8 cellular contexts compared by ENCODE assay signal in the genomic region with DNA sequence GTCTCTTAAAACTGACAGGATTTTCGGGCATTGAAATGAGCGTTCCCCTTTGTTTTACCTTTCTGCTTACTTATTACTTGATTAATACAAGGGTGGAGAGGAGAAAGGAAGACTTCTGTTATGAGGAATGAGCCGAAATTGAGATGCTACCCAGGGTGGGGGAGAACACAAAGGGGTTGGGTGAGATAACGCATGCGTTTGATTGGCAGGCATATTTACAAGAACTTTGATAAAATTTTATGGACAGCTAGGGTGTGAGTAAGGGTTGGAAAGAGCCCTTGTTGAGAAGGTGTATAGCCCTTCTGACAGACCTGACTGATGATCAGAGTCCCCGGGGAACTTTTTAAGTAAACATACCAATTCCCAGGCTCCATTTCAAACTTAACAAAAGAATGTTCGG. TPM values are rescaled to one million over a fixed set of nuclear protein-coding genes. Genes with fewer than 3 reads are reported as not detected.
DNase-seq lines count a peak whose midpoint lies in the region; ATAC-seq, FAIRE-seq and TF ChIP-seq lines count a peak whose summit lies in the region.

No MANE protein-coding gene starts in this region.

- TF ChIP-seq CTCF in kidney (IDR thresholded peaks at IDR 0.05; ENCODE audit: borderline replicate concordance, extremely low read depth, insufficient read depth): no peak

- no peaks in the 10 kb centered on the region for H3K27me3 ChIP-seq in thymus (ENCODE audit: control insufficient read depth, insufficient read depth)

- H3K4me3 ChIP-seq in kidney (ENCODE audit: low read length in 2 of 2) (peak overlapping the region; percentile 70 to 78), thymus (ENCODE audit: low read length) (peak overlapping the region; percentile 89)

- H3K9me3 ChIP-seq in kidney (ENCODE audit: control insufficient read depth in 1 of 2, low read length in 2 of 2) (no peaks in the 10 kb centered on the region), thymus (ENCODE audit: control insufficient read depth) (no peaks in the 10 kb centered on the region)

- H3K27me3 Mint-ChIP-seq in activated naive CD8-positive, alpha-beta T cell treated with anti-CD3 and anti-CD28 coated beads for 36 hours: no peaks in the 10 kb centered on the region

- peaks cover 0 to 9% of the 10 kb centered on the region in 2 donors for H3K4me1 ChIP-seq in kidney (ENCODE audit: control insufficient read depth in 1 of 2, insufficient read depth in 1 of 2, low read depth in 1 of 2, low read length in 2 of 2)
- H3K4me1 ChIP-seq in thymus (ENCODE audit: control insufficient read depth, insufficient read depth, low read length): peaks cover 16% of the 10 kb centered on the region

- ATAC-seq in HG02798 (IDR thresholded peaks at IDR 0.05; ENCODE audit: poor library complexity, unreplicated experiment): peak; percentile 0
- no peak for ATAC-seq in GM18517 (IDR thresholded peaks at IDR 0.05; ENCODE audit: unreplicated experiment)

- H3K9ac ChIP-seq in kidney (ENCODE audit: low read length in 2 of 2): peak overlapping the region; percentile 52 to 84

- no peak for FAIRE-seq in kidney (lab: Jason Lieb, UNC)
- FAIRE-seq in urothelium cell line (lab: Jason Lieb, UNC): no peak

- peak overlapping the region; percentile 98 for H3K4me3 Mint-ChIP-seq in activated naive CD8-positive, alpha-beta T cell treated with anti-CD3 and anti-CD28 coated beads for 36 hours

- peaks cover 36% of the 10 kb centered on the region for H3K4me1 Mint-ChIP-seq in activated naive CD8-positive, alpha-beta T cell treated with anti-CD3 and anti-CD28 coated beads for 36 hours

- intact Hi-C loops in kidney (cut with DNase I): no loop called here

- H3K27ac ChIP-seq in kidney (ENCODE audit: low read depth in 2 of 2, low read length in 2 of 2) (peak overlapping the region; percentile 97), thymus (ENCODE audit: low read depth) (peak overlapping the region; percentile 91)

- 20% methylated on average over 7 of the region's 7 CpGs for WGBS in thymus

- H3K27ac Mint-ChIP-seq in activated naive CD8-positive, alpha-beta T cell treated with anti-CD3 and anti-CD28 coated beads for 36 hours: peak overlapping the region; percentile 95

- DNase-seq in COR-L47 (lab: John Stamatoyannopoulos, UW) (peak; percentile 26), kidney (no peak), mesenteric fat pad (ENCODE audit: low spot score) (no peak), urothelium cell line (ENCODE audit: low spot score) (no peak)
- no peak for DNase-seq in activated naive CD8-positive, alpha-beta T cell treated with anti-CD3 and anti-CD28 coated beads for 36 hours

- H3K9me3 Mint-ChIP-seq in activated naive CD8-positive, alpha-beta T cell treated with anti-CD3 and anti-CD28 coated beads for 36 hours: no peaks in the 10 kb centered on the region

- H3K36me3 ChIP-seq in kidney (ENCODE audit: control insufficient read depth in 1 of 2, insufficient read depth in 2 of 2, low read length in 2 of 2): no peaks in the 10 kb centered on the region
- peaks cover 8% of the 10 kb centered on the region for H3K36me3 ChIP-seq in thymus (ENCODE audit: control insufficient read depth, insufficient read depth)

- H3K36me3 Mint-ChIP-seq in activated naive CD8-positive, alpha-beta T cell treated with anti-CD3 and anti-CD28 coated beads for 36 hours: peaks cover 32% of the 10 kb centered on the region

RNA-seq across cellular contexts. Expression of gene RNF138, which starts 1.8 kb away (rescaled TPM):
- 100 to 1,000 TPM in 1 of 2 experiments, 10 to 100 TPM in 1; 95.9 to 107 TPM for total RNA-seq in activated naive CD8-positive, alpha-beta T cell treated with anti-CD3 and anti-CD28 coated beads for 36 hours
- total RNA-seq in kidney (30.6 TPM), mesenteric fat pad (23.0 TPM)
- polyA plus RNA-seq in kidney (ENCODE audit: insufficient read depth, low read depth, low replicate concordance) (6.2 TPM), thymus (39.8 TPM)
